ENCODE assay signal across 8 cellular contexts in the genomic region with DNA sequence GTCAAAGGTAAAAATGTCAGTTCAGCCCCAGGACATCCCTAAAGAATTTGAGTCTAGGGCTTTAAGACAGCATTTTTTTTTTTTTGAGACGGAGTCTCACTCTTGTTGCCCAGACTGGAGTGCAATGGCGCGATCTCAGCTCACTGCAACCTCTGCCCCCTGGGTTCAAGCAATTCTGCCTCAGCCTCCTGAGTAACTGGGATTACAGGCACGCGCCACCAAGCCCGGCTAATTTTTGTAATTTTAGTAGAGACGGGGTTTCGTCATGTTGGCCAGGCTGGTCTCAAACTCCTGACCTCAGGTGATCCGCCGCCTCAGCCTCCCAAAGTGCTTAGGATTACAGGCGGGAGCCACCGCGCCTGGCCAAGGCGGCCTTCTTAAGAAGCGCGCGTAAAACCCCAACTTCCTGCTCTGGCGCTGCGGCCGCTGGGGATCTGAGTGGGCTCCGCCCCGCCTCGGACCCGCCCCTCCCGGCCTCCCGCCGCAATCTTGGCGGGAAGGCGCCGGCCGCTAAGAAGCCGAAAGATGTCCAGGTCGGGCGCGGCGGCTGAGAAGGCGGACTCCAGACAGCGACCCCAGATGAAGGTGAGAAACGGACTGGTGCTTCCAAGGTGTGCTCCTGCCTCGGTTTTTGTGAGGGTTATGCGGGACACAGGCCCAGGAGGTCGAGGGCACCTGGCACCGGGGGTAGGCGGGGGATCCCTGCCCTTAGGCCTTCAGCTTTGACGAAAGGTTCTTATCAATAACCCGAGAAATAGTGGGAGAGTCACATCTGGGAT. TPM values are rescaled to one million over a fixed set of nuclear protein-coding genes. Genes with fewer than 3 reads are reported as not detected.
DNase-seq lines count a peak whose midpoint lies in the region; ATAC-seq and TF ChIP-seq lines count a peak whose summit lies in the region.
"Not testable (repeated sequence)": the region's sequence is repeated elsewhere in the genome, so short reads cannot be mapped to it uniquely, and the experiment has no call there.

A gene (plus strand): TSS at position 495 of the 779 bp plus-strand sequence. CDS start 31 bp downstream, at position 526.

- not testable (repeated sequence) for H3K9me3 ChIP-seq in HUES64 (ENCODE audit: insufficient read depth, low read depth, low read length); NT2/D1 (ENCODE audit: insufficient read depth, low read length); lung (ENCODE audit: control insufficient read depth in 2 of 2, insufficient read depth in 1 of 2, low read length in 1 of 2)

- not testable (repeated sequence) for H3K27me3 Mint-ChIP-seq in effector memory CD8-positive, alpha-beta T cell

- TF ChIP-seq CTCF in lung (IDR thresholded peaks at IDR 0.05; ENCODE audit: control extremely low read depth, extremely low read depth), result not testable (repeated sequence)

- H3K27ac ChIP-seq in HUES64 (ENCODE audit: low read depth, low read length) (peak within 1 kb of the TSS; percentile 67), lung (ENCODE audit: low read depth in 1 of 2, low read length in 1 of 2) (peak within 1 kb of the TSS in 1 of 2 donors; percentile 48)

- H3K4me3 ChIP-seq in HUES64 (ENCODE audit: low read length) (peak within 1 kb of the TSS; percentile 76), NT2/D1 (ENCODE audit: insufficient read length, low read depth) (peak within 1 kb of the TSS; percentile 65), lung (peak within 1 kb of the TSS; percentile 38)

- POLR2A ChIA-PET in activated CD8-positive, alpha-beta memory T cell treated with anti-CD3 and anti-CD28 coated beads for 36 hours (lab: Charles Lee), result interaction anchor here (1.5 kb wide), 1 partner anchor 50 kb away, joined by 3 read pairs; a partner anchor contains a TSS

- peaks cover 19% of the 10 kb centered on the region for H3K36me3 Mint-ChIP-seq in effector memory CD8-positive, alpha-beta T cell (ENCODE audit: insufficient read depth)

- H3K9ac ChIP-seq in HUES64 (ENCODE audit: low read depth, low read length) (peak within 1 kb of the TSS; percentile 83), NT2/D1 (ENCODE audit: insufficient read length, low read depth) (peak within 1 kb of the TSS; percentile 81)

- not testable (repeated sequence) for H3K4me1 ChIP-seq in HUES64 (ENCODE audit: insufficient read depth, low read length); NT2/D1 (ENCODE audit: insufficient read depth, insufficient read length); lung (ENCODE audit: control insufficient read depth in 2 of 2, insufficient read depth in 2 of 2, low read length in 2 of 2)

- H3K4me3 Mint-ChIP-seq in effector memory CD8-positive, alpha-beta T cell, result peak within 1 kb of the TSS; percentile 98 to 99

- 13% methylated on average over 46 of the region's 46 CpGs for WGBS in HUES64
- 4 to 5% methylated on average over 46 of the region's 46 CpGs for WGBS in lung, 2 donors

- peaks cover 31 to 48% of the 10 kb centered on the region in 2 donors for H3K4me1 Mint-ChIP-seq in effector memory CD8-positive, alpha-beta T cell (ENCODE audit: low read depth in 2 of 2)

- H3K27ac Mint-ChIP-seq in effector memory CD8-positive, alpha-beta T cell, result peak within 1 kb of the TSS; percentile 93 to 96

- ATAC-seq in GM19463 (IDR thresholded peaks at IDR 0.05; ENCODE audit: unreplicated experiment) (peak; percentile 51), lung (ENCODE audit: insufficient read depth, low FRiP score) (peak; percentile 79)
- ATAC-seq in effector memory CD8-positive, alpha-beta T cell (replicated peaks), result peak; percentile 61

- CTCF ChIA-PET in activated CD8-positive, alpha-beta memory T cell treated with anti-CD3 and anti-CD28 coated beads for 36 hours (lab: Charles Lee), result interaction anchor here (0.6 to 0.8 kb wide), 2 partner anchors 49 to 77 kb away, joined by 3 read pairs; a partner anchor contains a TSS

- not testable (repeated sequence) for H3K27me3 ChIP-seq in HUES64 (ENCODE audit: insufficient read depth, low read length); NT2/D1 (ENCODE audit: insufficient read depth, insufficient read length); lung (ENCODE audit: control insufficient read depth, insufficient read depth)

- not testable (repeated sequence) for H3K9me3 Mint-ChIP-seq in effector memory CD8-positive, alpha-beta T cell

- peaks cover 21% of the 10 kb centered on the region for H3K36me3 ChIP-seq in HUES64 (ENCODE audit: insufficient read depth, low read length)
- not testable (repeated sequence) for H3K36me3 ChIP-seq in NT2/D1 (ENCODE audit: insufficient read depth, insufficient read length, low read length); lung (ENCODE audit: control insufficient read depth in 2 of 2, insufficient read depth in 2 of 2, low read length in 2 of 2)

- DNase-seq in CD1c-positive myeloid dendritic cell (ENCODE audit: extremely low spot score) (peak; percentile 89), NT2/D1 (ENCODE audit: low read depth, low spot score) (peak; percentile 72), lung (ENCODE audit: low spot score) (peak; percentile 79)
- DNase-seq in effector memory CD8-positive, alpha-beta T cell, result peak; percentile 46 to 56 (median 49)
- peak; percentile 72 to 83 for DNase-seq in stimulated activated CD4-positive, alpha-beta T cell treated with anti-CD3 and anti-CD28 coated beads, Interleukin-4, amount 100 ng/mL, for 48 hours (ENCODE audit: low read depth in 2 of 2)

RNA-seq across cellular contexts. Expression of the gene that starts here (rescaled TPM):
- polyA plus RNA-seq in HUES64 (2013, experiment 1 of 2), result 17.0 TPM
- 17.8 TPM for polyA plus RNA-seq in HUES64 (2013, experiment 2 of 2)
- 10 to 100 TPM; 81.5 to 83.0 TPM for total RNA-seq in activated CD8-positive, alpha-beta memory T cell treated with anti-CD3 and anti-CD28 coated beads for 36 hours
- total RNA-seq in lung, result 1 to 10 TPM; 5.6 to 6.2 TPM
- 1 to 10 TPM; 2.4 to 2.6 TPM for polyA plus RNA-seq in lung

Comparison
In these comparisons a context has a peak if more than half of its experiments do, and no peak if none do; other contexts are left out.
1. RNA of the gene that starts here (total RNA-seq): 81.5 to 83.0 TPM in activated CD8-positive, alpha-beta memory T cell treated with anti-CD3 and anti-CD28 coated beads for 36 hours; 5.6 to 6.2 TPM in lung; every median in the first group is over 10 times any median in the second.
2. Peak in every context shown above with its lines, with median percentiles within 50 percentile points of each other: DNase-seq, ATAC-seq and H3K4me3 ChIP-seq.